Comparison of ENCODE assay signal across 8 cellular contexts in genomic region chr13:61954092-61954491, GRCh38.
DNase-seq lines count a peak whose midpoint lies in the region; ATAC-seq and TF ChIP-seq lines count a peak whose summit lies in the region.

No MANE protein-coding gene starts in this region.

- no peak overlapping the region for H3K4me2 ChIP-seq in mesendoderm (ENCODE audit: low read length)

- no peak overlapping the region for H4K8ac ChIP-seq in mesendoderm (ENCODE audit: low read depth, low read length)

- no peak overlapping the region for H2BK15ac ChIP-seq in mesendoderm (replicated peaks; ENCODE audit: low read depth)

- no peaks in the 10 kb centered on the region for H3K4me1 ChIP-seq in ascending aorta
- no peaks in the 10 kb centered on the region for H3K4me1 ChIP-seq in mesendoderm (ENCODE audit: control insufficient read depth, low read depth, low read length)

- no peak for TF ChIP-seq POLR2A in GM18505 (IDR thresholded peaks at IDR 0.05; ENCODE audit: borderline replicate concordance, extremely low read depth, insufficient read depth, insufficient read length)

- no peak overlapping the region for H3K18ac ChIP-seq in mesendoderm (ENCODE audit: low read length)

- H3K9me3 ChIP-seq in ascending aorta, result no peaks in the 10 kb centered on the region

- no peak overlapping the region for H2AK5ac ChIP-seq in mesendoderm (ENCODE audit: low read length)

- H3K27me3 ChIP-seq in ascending aorta (no peaks in the 10 kb centered on the region), mesendoderm (ENCODE audit: insufficient read depth, low read length, poor library complexity) (no peaks in the 10 kb centered on the region)

- WGBS in mesendoderm (ENCODE audit: extremely low coverage, insufficient coverage, low lambda C conversion rate), result no CpG with 5 or more reads among the region's 3 CpGs

- intact Hi-C loops in ascending aorta (cut with DNase I), result no loop called here

- H3K9ac ChIP-seq in mesendoderm (ENCODE audit: low read length), result no peak overlapping the region

- H3K79me1 ChIP-seq in mesendoderm (ENCODE audit: low read length), result no peaks in the 10 kb centered on the region

- no peaks in the 10 kb centered on the region for H3K79me2 ChIP-seq in mesendoderm (ENCODE audit: control insufficient read depth, insufficient read depth, low read length)

- H2BK120ac ChIP-seq in mesendoderm (ENCODE audit: low read depth, low read length), result no peak overlapping the region

- no peak overlapping the region for H3K23ac ChIP-seq in mesendoderm (ENCODE audit: low read length)

- peak; percentile 28 for TF ChIP-seq CTCF in GM13977 (IDR thresholded peaks at IDR 0.05; ENCODE audit: extremely low read depth, insufficient read depth, missing control alignments)
- peak in 2 of 3 experiments; percentile 10 to 30 for TF ChIP-seq CTCF in ascending aorta (IDR thresholded peaks at IDR 0.05)

- H3K4me3 ChIP-seq in ascending aorta (no peak overlapping the region), mesendoderm (ENCODE audit: low read length) (no peak overlapping the region)

- ATAC-seq in GM19023 (IDR thresholded peaks at IDR 0.05; ENCODE audit: unreplicated experiment) (no peak), GM18505 (IDR thresholded peaks at IDR 0.05; ENCODE audit: unreplicated experiment) (no peak), GM21367 (IDR thresholded peaks at IDR 0.05; ENCODE audit: unreplicated experiment) (no peak), HG02610 (IDR thresholded peaks at IDR 0.05; ENCODE audit: unreplicated experiment) (no peak)

- H4K5ac ChIP-seq in mesendoderm (ENCODE audit: low read length), result no peak overlapping the region

- H3K27ac ChIP-seq in ascending aorta (no peak overlapping the region), mesendoderm (ENCODE audit: low read depth, low read length) (no peak overlapping the region)

- H3K36me3 ChIP-seq in ascending aorta (no peaks in the 10 kb centered on the region), mesendoderm (ENCODE audit: control insufficient read depth, insufficient read depth, low read length) (no peaks in the 10 kb centered on the region)

- no peak overlapping the region for H3K56ac ChIP-seq in mesendoderm (ENCODE audit: low read length)

- H2BK5ac ChIP-seq in mesendoderm (ENCODE audit: low read length), result no peak overlapping the region

- no peak overlapping the region for H3K4ac ChIP-seq in mesendoderm (ENCODE audit: low read depth, low read length)

- in situ Hi-C loops in GM13977 (cut with MboI; ENCODE audit: low pct_unique_long_range_greater_than_20kb, low sequenced_read_pairs, unreplicated experiment), result no loop called here

- DNase-seq in GM13977 (ENCODE audit: low spot score) (no peak), NCI-H2081 treated with DMSO at 0.1 percent for 48 hours (lab: John Stamatoyannopoulos, UW) (peak; percentile 3), ascending aorta (ENCODE audit: low spot score in 2 of 2) (no peak), mesendoderm (peak; percentile 59)

Comparison
In these comparisons a context has a peak if more than half of its experiments do, and no peak if none do; other contexts are left out.
1. DNase-seq: peak in NCI-H2081 treated with DMSO at 0.1 percent for 48 hours (single experiment) and mesendoderm (single experiment); none in GM13977 (single experiment) and ascending aorta (0 of 2).